Comparison of ENCODE assay signal across 1 cellular context in the genomic region with DNA sequence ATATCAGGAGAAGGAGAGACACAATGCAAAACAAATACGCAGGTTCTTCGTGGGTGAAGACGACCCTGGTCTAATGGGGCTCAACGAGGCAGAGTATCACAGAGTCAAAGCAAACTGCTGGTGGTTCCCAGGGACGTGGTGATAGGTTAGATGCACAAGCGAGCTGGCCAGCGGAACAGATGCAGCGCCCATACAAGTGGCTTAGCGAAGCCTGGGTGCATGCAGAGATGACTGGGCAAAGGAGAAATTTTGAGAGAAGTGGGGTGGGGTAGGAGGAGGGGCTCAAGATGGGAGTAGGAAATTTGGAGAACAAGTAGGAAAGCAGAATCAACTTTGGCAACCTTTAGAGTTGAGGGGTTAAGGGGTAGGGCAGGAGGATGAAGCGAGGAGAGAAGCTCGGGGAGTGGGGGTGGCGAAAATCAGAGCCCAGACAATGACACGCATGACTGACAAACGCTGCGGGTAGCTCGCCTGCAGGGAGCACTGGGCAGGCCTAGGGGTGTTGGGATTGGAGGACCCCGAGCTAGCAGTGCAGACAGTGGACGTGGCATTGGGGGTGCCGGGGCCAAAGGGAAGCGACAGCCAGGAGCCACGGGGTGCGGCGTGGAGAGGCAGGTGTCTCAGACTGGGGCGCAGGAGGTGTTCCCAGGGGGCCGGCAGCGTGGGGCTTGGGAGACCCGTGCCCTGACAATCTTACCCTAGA.
TF ChIP-seq lines count a peak whose summit lies in the region.

No MANE protein-coding gene starts in this region.

TF ChIP-seq in HepG2, 621 proteins besides CTCF, POLR2A, EP300 and RAD21 (continued from another document and continues in another):
- TF ChIP-seq, protein P1, sequence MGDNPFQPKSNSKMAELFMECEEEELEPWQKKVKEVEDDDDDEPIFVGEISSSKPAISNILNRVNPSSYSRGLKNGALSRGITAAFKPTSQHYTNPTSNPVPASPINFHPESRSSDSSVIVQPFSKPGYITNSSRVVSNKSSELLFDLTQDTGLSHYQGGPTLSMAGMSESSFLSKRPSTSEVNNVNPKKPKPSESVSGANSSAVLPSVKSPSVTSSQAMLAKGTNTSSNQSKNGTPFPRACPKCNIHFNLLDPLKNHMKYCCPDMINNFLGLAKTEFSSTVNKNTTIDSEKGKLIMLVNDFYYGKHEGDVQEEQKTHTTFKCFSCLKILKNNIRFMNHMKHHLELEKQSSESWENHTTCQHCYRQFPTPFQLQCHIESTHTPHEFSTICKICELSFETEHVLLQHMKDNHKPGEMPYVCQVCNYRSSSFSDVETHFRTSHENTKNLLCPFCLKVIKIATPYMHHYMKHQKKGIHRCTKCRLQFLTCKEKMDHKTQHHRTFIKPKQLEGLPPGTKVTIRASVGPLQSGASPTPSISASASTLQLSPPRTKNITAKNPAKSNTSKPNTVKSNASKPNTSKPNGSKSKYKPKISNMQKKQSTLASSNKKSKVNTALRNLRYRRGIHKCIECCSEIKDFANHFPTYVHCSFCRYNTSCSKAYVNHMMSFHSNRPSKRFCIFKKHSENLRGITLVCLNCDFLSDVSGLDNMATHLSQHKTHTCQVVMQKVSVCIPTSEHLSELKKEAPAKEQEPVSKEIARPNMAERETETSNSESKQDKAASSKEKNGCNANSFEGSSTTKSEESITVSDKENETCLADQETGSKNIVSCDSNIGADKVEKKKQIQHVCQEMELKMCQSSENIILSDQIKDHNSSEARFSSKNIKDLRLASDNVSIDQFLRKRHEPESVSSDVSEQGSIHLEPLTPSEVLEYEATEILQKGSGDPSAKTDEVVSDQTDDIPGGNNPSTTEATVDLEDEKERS (CRISPR knock-in tag; IDR thresholded peaks at IDR 0.05) = no peak
- TF ChIP-seq POGZ (CRISPR knock-in tag; IDR thresholded peaks at IDR 0.05) (no peak), ZNF44 (CRISPR knock-in tag; IDR thresholded peaks at IDR 0.05) (no peak), HMG20B (CRISPR knock-in tag; conservative IDR thresholded peaks at IDR 0.05) (no peak), ZNF337 (CRISPR knock-in tag; IDR thresholded peaks at IDR 0.05; ENCODE audit: borderline replicate concordance, low read depth) (no peak), PHF21A (CRISPR knock-in tag; IDR thresholded peaks at IDR 0.05) (no peak), CEBPG (CRISPR knock-in tag; IDR thresholded peaks at IDR 0.05) (no peak), ZNF746 (CRISPR knock-in tag; IDR thresholded peaks at IDR 0.05) (no peak), ZNF660 (CRISPR knock-in tag; IDR thresholded peaks at IDR 0.05; ENCODE audit: borderline replicate concordance, low read depth) (no peak), U2AF1 (optimal IDR thresholded peaks at IDR 0.05; ENCODE audit: low read depth, low read length) (no peak), ZNF883 (CRISPR knock-in tag; IDR thresholded peaks at IDR 0.05; ENCODE audit: not compliant biosample characterization) (no peak), ZNF264 (CRISPR knock-in tag; IDR thresholded peaks at IDR 0.05) (no peak), HOXA5 (CRISPR knock-in tag; IDR thresholded peaks at IDR 0.05) (0 out of 2 replicates have a peak, but pooled peaks have one; percentile 17), NCOA2 (CRISPR knock-in tag; IDR thresholded peaks at IDR 0.05) (no peak; the same call in 1 of the 2 replicates), ZNF383 (CRISPR knock-in tag; IDR thresholded peaks at IDR 0.05; ENCODE audit: borderline replicate concordance) (peak; percentile 96), ZNF496 (CRISPR knock-in tag; IDR thresholded peaks at IDR 0.05; ENCODE audit: insufficient replicate concordance) (no peak), HIVEP1 (CRISPR knock-in tag; IDR thresholded peaks at IDR 0.05) (peak; percentile 68; the same call in 1 of the 2 replicates), MAFG (CRISPR knock-in tag; IDR thresholded peaks at IDR 0.05) (no peak), BORCS8-MEF2B (CRISPR knock-in tag; IDR thresholded peaks at IDR 0.05) (no peak; the same call in 1 of the 2 replicates), GLI4 (CRISPR knock-in tag; IDR thresholded peaks at IDR 0.05; ENCODE audit: borderline replicate concordance) (no peak)
- TF ChIP-seq, protein P2, sequence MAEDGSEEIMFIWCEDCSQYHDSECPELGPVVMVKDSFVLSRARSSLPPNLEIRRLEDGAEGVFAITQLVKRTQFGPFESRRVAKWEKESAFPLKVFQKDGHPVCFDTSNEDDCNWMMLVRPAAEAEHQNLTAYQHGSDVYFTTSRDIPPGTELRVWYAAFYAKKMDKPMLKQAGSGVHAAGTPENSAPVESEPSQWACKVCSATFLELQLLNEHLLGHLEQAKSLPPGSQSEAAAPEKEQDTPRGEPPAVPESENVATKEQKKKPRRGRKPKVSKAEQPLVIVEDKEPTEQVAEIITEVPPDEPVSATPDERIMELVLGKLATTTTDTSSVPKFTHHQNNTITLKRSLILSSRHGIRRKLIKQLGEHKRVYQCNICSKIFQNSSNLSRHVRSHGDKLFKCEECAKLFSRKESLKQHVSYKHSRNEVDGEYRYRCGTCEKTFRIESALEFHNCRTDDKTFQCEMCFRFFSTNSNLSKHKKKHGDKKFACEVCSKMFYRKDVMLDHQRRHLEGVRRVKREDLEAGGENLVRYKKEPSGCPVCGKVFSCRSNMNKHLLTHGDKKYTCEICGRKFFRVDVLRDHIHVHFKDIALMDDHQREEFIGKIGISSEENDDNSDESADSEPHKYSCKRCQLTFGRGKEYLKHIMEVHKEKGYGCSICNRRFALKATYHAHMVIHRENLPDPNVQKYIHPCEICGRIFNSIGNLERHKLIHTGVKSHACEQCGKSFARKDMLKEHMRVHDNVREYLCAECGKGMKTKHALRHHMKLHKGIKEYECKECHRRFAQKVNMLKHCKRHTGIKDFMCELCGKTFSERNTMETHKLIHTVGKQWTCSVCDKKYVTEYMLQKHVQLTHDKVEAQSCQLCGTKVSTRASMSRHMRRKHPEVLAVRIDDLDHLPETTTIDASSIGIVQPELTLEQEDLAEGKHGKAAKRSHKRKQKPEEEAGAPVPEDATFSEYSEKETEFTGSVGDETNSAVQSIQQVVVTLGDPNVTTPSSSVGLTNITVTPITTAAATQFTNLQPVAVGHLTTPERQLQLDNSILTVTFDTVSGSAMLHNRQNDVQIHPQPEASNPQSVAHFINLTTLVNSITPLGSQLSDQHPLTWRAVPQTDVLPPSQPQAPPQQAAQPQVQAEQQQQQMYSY (CRISPR knock-in tag; IDR thresholded peaks at IDR 0.05) = no peak
- TF ChIP-seq, protein P3, sequence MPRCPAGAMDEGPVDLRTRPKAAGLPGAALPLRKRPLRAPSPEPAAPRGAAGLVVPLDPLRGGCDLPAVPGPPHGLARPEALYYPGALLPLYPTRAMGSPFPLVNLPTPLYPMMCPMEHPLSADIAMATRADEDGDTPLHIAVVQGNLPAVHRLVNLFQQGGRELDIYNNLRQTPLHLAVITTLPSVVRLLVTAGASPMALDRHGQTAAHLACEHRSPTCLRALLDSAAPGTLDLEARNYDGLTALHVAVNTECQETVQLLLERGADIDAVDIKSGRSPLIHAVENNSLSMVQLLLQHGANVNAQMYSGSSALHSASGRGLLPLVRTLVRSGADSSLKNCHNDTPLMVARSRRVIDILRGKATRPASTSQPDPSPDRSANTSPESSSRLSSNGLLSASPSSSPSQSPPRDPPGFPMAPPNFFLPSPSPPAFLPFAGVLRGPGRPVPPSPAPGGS (CRISPR knock-in tag; IDR thresholded peaks at IDR 0.05) = no peak
- TF ChIP-seq, protein P4, sequence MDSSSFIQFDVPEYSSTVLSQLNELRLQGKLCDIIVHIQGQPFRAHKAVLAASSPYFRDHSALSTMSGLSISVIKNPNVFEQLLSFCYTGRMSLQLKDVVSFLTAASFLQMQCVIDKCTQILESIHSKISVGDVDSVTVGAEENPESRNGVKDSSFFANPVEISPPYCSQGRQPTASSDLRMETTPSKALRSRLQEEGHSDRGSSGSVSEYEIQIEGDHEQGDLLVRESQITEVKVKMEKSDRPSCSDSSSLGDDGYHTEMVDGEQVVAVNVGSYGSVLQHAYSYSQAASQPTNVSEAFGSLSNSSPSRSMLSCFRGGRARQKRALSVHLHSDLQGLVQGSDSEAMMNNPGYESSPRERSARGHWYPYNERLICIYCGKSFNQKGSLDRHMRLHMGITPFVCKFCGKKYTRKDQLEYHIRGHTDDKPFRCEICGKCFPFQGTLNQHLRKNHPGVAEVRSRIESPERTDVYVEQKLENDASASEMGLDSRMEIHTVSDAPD (CRISPR knock-in tag; IDR thresholded peaks at IDR 0.05) = no peak
- TF ChIP-seq, protein P5, sequence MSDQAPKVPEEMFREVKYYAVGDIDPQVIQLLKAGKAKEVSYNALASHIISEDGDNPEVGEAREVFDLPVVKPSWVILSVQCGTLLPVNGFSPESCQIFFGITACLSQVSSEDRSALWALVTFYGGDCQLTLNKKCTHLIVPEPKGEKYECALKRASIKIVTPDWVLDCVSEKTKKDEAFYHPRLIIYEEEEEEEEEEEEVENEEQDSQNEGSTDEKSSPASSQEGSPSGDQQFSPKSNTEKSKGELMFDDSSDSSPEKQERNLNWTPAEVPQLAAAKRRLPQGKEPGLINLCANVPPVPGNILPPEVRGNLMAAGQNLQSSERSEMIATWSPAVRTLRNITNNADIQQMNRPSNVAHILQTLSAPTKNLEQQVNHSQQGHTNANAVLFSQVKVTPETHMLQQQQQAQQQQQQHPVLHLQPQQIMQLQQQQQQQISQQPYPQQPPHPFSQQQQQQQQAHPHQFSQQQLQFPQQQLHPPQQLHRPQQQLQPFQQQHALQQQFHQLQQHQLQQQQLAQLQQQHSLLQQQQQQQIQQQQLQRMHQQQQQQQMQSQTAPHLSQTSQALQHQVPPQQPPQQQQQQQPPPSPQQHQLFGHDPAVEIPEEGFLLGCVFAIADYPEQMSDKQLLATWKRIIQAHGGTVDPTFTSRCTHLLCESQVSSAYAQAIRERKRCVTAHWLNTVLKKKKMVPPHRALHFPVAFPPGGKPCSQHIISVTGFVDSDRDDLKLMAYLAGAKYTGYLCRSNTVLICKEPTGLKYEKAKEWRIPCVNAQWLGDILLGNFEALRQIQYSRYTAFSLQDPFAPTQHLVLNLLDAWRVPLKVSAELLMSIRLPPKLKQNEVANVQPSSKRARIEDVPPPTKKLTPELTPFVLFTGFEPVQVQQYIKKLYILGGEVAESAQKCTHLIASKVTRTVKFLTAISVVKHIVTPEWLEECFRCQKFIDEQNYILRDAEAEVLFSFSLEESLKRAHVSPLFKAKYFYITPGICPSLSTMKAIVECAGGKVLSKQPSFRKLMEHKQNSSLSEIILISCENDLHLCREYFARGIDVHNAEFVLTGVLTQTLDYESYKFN (CRISPR knock-in tag; conservative IDR thresholded peaks at IDR 0.05) = no peak
- TF ChIP-seq, protein P6, sequence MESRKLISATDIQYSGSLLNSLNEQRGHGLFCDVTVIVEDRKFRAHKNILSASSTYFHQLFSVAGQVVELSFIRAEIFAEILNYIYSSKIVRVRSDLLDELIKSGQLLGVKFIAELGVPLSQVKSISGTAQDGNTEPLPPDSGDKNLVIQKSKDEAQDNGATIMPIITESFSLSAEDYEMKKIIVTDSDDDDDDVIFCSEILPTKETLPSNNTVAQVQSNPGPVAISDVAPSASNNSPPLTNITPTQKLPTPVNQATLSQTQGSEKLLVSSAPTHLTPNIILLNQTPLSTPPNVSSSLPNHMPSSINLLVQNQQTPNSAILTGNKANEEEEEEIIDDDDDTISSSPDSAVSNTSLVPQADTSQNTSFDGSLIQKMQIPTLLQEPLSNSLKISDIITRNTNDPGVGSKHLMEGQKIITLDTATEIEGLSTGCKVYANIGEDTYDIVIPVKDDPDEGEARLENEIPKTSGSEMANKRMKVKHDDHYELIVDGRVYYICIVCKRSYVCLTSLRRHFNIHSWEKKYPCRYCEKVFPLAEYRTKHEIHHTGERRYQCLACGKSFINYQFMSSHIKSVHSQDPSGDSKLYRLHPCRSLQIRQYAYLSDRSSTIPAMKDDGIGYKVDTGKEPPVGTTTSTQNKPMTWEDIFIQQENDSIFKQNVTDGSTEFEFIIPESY (CRISPR knock-in tag; IDR thresholded peaks at IDR 0.05) = no peak
- TF ChIP-seq, protein P7, sequence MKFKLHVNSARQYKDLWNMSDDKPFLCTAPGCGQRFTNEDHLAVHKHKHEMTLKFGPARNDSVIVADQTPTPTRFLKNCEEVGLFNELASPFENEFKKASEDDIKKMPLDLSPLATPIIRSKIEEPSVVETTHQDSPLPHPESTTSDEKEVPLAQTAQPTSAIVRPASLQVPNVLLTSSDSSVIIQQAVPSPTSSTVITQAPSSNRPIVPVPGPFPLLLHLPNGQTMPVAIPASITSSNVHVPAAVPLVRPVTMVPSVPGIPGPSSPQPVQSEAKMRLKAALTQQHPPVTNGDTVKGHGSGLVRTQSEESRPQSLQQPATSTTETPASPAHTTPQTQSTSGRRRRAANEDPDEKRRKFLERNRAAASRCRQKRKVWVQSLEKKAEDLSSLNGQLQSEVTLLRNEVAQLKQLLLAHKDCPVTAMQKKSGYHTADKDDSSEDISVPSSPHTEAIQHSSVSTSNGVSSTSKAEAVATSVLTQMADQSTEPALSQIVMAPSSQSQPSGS (CRISPR knock-in tag; IDR thresholded peaks at IDR 0.05) = no peak
- TF ChIP-seq, protein P8, sequence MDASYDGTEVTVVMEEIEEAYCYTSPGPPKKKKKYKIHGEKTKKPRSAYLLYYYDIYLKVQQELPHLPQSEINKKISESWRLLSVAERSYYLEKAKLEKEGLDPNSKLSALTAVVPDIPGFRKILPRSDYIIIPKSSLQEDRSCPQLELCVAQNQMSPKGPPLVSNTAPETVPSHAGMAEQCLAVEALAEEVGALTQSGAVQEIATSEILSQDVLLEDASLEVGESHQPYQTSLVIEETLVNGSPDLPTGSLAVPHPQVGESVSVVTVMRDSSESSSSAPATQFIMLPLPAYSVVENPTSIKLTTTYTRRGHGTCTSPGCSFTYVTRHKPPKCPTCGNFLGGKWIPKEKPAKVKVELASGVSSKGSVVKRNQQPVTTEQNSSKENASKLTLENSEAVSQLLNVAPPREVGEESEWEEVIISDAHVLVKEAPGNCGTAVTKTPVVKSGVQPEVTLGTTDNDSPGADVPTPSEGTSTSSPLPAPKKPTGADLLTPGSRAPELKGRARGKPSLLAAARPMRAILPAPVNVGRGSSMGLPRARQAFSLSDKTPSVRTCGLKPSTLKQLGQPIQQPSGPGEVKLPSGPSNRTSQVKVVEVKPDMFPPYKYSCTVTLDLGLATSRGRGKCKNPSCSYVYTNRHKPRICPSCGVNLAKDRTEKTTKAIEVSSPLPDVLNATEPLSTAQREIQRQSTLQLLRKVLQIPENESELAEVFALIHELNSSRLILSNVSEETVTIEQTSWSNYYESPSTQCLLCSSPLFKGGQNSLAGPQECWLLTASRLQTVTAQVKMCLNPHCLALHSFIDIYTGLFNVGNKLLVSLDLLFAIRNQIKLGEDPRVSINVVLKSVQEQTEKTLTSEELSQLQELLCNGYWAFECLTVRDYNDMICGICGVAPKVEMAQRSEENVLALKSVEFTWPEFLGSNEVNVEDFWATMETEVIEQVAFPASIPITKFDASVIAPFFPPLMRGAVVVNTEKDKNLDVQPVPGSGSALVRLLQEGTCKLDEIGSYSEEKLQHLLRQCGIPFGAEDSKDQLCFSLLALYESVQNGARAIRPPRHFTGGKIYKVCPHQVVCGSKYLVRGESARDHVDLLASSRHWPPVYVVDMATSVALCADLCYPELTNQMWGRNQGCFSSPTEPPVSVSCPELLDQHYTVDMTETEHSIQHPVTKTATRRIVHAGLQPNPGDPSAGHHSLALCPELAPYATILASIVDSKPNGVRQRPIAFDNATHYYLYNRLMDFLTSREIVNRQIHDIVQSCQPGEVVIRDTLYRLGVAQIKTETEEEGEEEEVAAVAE (CRISPR knock-in tag; IDR thresholded peaks at IDR 0.05; ENCODE audit: borderline replicate concordance) = no peak
